Comparison of ENCODE assay signal across 3 cellular contexts in the genomic region with DNA sequence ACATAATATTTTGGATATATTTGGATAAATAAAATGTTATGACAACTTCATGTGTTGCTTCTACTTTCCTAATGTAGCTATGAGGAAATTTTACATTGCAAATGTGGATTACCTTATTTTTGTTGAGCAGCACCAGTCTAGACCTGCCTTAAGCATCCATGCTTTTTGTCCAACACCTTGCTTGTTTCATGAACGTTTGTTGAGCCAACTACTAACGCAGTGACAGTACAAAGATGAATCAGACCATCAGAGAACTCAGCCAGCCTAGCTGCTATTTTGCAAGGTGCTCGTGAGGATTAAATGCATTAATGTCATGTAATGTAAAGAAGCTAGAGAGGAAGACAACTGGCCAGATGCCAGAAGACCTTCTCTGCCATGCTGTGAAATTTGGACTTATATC.
TF ChIP-seq lines count a peak whose summit lies in the region.

No MANE protein-coding gene starts in this region.

TF ChIP-seq in SK-N-SH, 30 proteins besides CTCF, POLR2A, EP300 and RAD21:
- TF ChIP-seq MEF2A (IDR thresholded peaks at IDR 0.05; ENCODE audit: borderline replicate concordance, low read depth): no peak
- no peak for TF ChIP-seq JUND (IDR thresholded peaks at IDR 0.05)
- TF ChIP-seq SMC3 (IDR thresholded peaks at IDR 0.05; ENCODE audit: low read depth, low read length): no peak

TF ChIP-seq in SK-N-SH treated with all-trans-retinoic acid at 6 μM for 48 hours, 23 proteins besides CTCF, POLR2A, EP300 and RAD21:
- TF ChIP-seq BACH2 (CRISPR knock-in tag; IDR thresholded peaks at IDR 0.05; ENCODE audit: borderline replicate concordance): no peak
- no peak for TF ChIP-seq OSR1 (CRISPR knock-in tag; IDR thresholded peaks at IDR 0.05)
- TF ChIP-seq SNAI2 (CRISPR knock-in tag; IDR thresholded peaks at IDR 0.05): no peak
- TF ChIP-seq TCF4 (CRISPR knock-in tag; IDR thresholded peaks at IDR 0.05; ENCODE audit: borderline replicate concordance): no peak
- TF ChIP-seq, protein P1, sequence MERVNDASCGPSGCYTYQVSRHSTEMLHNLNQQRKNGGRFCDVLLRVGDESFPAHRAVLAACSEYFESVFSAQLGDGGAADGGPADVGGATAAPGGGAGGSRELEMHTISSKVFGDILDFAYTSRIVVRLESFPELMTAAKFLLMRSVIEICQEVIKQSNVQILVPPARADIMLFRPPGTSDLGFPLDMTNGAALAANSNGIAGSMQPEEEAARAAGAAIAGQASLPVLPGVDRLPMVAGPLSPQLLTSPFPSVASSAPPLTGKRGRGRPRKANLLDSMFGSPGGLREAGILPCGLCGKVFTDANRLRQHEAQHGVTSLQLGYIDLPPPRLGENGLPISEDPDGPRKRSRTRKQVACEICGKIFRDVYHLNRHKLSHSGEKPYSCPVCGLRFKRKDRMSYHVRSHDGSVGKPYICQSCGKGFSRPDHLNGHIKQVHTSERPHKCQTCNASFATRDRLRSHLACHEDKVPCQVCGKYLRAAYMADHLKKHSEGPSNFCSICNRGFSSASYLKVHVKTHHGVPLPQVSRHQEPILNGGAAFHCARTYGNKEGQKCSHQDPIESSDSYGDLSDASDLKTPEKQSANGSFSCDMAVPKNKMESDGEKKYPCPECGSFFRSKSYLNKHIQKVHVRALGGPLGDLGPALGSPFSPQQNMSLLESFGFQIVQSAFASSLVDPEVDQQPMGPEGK (CRISPR knock-in tag; IDR thresholded peaks at IDR 0.05; ENCODE audit: borderline replicate concordance): no peak
- TF ChIP-seq ESRRG (CRISPR knock-in tag; IDR thresholded peaks at IDR 0.05): no peak
- no peak for TF ChIP-seq ZNF70 (CRISPR knock-in tag; IDR thresholded peaks at IDR 0.05)
- TF ChIP-seq ZFP3 (CRISPR knock-in tag; IDR thresholded peaks at IDR 0.05): no peak
- TF ChIP-seq, protein P2, sequence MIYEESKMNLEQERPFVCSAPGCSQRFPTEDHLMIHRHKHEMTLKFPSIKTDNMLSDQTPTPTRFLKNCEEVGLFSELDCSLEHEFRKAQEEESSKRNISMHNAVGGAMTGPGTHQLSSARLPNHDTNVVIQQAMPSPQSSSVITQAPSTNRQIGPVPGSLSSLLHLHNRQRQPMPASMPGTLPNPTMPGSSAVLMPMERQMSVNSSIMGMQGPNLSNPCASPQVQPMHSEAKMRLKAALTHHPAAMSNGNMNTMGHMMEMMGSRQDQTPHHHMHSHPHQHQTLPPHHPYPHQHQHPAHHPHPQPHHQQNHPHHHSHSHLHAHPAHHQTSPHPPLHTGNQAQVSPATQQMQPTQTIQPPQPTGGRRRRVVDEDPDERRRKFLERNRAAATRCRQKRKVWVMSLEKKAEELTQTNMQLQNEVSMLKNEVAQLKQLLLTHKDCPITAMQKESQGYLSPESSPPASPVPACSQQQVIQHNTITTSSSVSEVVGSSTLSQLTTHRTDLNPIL (CRISPR knock-in tag; IDR thresholded peaks at IDR 0.05; ENCODE audit: low read depth): no peak
- TF ChIP-seq, protein P3, sequence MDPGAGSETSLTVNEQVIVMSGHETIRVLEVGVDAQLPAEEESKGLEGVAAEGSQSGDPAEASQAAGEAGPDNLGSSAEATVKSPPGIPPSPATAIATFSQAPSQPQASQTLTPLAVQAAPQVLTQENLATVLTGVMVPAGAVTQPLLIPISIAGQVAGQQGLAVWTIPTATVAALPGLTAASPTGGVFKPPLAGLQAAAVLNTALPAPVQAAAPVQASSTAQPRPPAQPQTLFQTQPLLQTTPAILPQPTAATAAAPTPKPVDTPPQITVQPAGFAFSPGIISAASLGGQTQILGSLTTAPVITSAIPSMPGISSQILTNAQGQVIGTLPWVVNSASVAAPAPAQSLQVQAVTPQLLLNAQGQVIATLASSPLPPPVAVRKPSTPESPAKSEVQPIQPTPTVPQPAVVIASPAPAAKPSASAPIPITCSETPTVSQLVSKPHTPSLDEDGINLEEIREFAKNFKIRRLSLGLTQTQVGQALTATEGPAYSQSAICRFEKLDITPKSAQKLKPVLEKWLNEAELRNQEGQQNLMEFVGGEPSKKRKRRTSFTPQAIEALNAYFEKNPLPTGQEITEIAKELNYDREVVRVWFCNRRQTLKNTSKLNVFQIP (CRISPR knock-in tag; IDR thresholded peaks at IDR 0.05; ENCODE audit: borderline replicate concordance, low read depth): no peak
- no peak for TF ChIP-seq CSDC2 (CRISPR knock-in tag; IDR thresholded peaks at IDR 0.05)
- TF ChIP-seq, protein P4, sequence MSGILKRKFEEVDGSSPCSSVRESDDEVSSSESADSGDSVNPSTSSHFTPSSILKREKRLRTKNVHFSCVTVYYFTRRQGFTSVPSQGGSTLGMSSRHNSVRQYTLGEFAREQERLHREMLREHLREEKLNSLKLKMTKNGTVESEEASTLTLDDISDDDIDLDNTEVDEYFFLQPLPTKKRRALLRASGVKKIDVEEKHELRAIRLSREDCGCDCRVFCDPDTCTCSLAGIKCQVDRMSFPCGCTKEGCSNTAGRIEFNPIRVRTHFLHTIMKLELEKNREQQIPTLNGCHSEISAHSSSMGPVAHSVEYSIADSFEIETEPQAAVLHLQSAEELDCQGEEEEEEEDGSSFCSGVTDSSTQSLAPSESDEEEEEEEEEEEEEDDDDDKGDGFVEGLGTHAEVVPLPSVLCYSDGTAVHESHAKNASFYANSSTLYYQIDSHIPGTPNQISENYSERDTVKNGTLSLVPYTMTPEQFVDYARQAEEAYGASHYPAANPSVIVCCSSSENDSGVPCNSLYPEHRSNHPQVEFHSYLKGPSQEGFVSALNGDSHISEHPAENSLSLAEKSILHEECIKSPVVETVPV (CRISPR knock-in tag; IDR thresholded peaks at IDR 0.05): no peak
- no peak for TF ChIP-seq ARNTL (CRISPR knock-in tag; IDR thresholded peaks at IDR 0.05; ENCODE audit: borderline replicate concordance, low read depth)
- no peak for TF ChIP-seq GLIS3 (CRISPR knock-in tag; IDR thresholded peaks at IDR 0.05)
- TF ChIP-seq ZNF565 (CRISPR knock-in tag; conservative IDR thresholded peaks at IDR 0.05; ENCODE audit: low read depth): no peak
- no peak for TF ChIP-seq ZC3H10 (CRISPR knock-in tag; IDR thresholded peaks at IDR 0.05)
- no peak for TF ChIP-seq ZFP30 (CRISPR knock-in tag; IDR thresholded peaks at IDR 0.05)
- TF ChIP-seq TOX (CRISPR knock-in tag; IDR thresholded peaks at IDR 0.05; ENCODE audit: borderline replicate concordance): no peak
TF ChIP-seq in SK-N-SH treated with all-trans-retinoic acid at 6 μM for 48 hours: peak in this region for 0.

TF ChIP-seq in HCT116, 20 proteins besides CTCF, POLR2A, EP300 and RAD21 (continued from another document):
- no peak for TF ChIP-seq YY1 (IDR thresholded peaks at IDR 0.05; ENCODE audit: extremely low read depth, insufficient replicate concordance, low read depth, low read length)
- no peak for TF ChIP-seq CBX3 (IDR thresholded peaks at IDR 0.05; ENCODE audit: low read depth)
- TF ChIP-seq EZH2phosphoT487 (IDR thresholded peaks at IDR 0.05; ENCODE audit: borderline replicate concordance): no peak
- no peak for TF ChIP-seq POLR2AphosphoS5 (IDR thresholded peaks at IDR 0.05; ENCODE audit: low read depth, low read length)
- TF ChIP-seq FOSL1 (IDR thresholded peaks at IDR 0.05; ENCODE audit: low read depth): no peak
- no peak for TF ChIP-seq SIN3A (IDR thresholded peaks at IDR 0.05; ENCODE audit: low read depth)
- no peak for TF ChIP-seq EGR1 (IDR thresholded peaks at IDR 0.05; ENCODE audit: low read depth)
- TF ChIP-seq SP1 (IDR thresholded peaks at IDR 0.05; ENCODE audit: low read depth): no peak
- no peak for TF ChIP-seq EZH2 (IDR thresholded peaks at IDR 0.05)
- TF ChIP-seq, protein P5, sequence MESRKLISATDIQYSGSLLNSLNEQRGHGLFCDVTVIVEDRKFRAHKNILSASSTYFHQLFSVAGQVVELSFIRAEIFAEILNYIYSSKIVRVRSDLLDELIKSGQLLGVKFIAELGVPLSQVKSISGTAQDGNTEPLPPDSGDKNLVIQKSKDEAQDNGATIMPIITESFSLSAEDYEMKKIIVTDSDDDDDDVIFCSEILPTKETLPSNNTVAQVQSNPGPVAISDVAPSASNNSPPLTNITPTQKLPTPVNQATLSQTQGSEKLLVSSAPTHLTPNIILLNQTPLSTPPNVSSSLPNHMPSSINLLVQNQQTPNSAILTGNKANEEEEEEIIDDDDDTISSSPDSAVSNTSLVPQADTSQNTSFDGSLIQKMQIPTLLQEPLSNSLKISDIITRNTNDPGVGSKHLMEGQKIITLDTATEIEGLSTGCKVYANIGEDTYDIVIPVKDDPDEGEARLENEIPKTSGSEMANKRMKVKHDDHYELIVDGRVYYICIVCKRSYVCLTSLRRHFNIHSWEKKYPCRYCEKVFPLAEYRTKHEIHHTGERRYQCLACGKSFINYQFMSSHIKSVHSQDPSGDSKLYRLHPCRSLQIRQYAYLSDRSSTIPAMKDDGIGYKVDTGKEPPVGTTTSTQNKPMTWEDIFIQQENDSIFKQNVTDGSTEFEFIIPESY (IDR thresholded peaks at IDR 0.05; ENCODE audit: extremely low read depth, insufficient replicate concordance, low read length): no peak
- no peak for TF ChIP-seq SRF (IDR thresholded peaks at IDR 0.05; ENCODE audit: low read depth)
- TF ChIP-seq TCF7L2 (IDR thresholded peaks at IDR 0.05; ENCODE audit: borderline replicate concordance, extremely low read depth, insufficient read depth, insufficient read length): no peak
- TF ChIP-seq, protein P6, sequence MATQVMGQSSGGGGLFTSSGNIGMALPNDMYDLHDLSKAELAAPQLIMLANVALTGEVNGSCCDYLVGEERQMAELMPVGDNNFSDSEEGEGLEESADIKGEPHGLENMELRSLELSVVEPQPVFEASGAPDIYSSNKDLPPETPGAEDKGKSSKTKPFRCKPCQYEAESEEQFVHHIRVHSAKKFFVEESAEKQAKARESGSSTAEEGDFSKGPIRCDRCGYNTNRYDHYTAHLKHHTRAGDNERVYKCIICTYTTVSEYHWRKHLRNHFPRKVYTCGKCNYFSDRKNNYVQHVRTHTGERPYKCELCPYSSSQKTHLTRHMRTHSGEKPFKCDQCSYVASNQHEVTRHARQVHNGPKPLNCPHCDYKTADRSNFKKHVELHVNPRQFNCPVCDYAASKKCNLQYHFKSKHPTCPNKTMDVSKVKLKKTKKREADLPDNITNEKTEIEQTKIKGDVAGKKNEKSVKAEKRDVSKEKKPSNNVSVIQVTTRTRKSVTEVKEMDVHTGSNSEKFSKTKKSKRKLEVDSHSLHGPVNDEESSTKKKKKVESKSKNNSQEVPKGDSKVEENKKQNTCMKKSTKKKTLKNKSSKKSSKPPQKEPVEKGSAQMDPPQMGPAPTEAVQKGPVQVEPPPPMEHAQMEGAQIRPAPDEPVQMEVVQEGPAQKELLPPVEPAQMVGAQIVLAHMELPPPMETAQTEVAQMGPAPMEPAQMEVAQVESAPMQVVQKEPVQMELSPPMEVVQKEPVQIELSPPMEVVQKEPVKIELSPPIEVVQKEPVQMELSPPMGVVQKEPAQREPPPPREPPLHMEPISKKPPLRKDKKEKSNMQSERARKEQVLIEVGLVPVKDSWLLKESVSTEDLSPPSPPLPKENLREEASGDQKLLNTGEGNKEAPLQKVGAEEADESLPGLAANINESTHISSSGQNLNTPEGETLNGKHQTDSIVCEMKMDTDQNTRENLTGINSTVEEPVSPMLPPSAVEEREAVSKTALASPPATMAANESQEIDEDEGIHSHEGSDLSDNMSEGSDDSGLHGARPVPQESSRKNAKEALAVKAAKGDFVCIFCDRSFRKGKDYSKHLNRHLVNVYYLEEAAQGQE (IDR thresholded peaks at IDR 0.05; ENCODE audit: low read depth): no peak
- TF ChIP-seq CEBPB (IDR thresholded peaks at IDR 0.05; ENCODE audit: low read depth): no peak
